In genomic region chr14:34233619-34234018, GRCh38 we compare ENCODE assay signal across 16 cellular contexts.
DNase-seq lines count a peak whose midpoint lies in the region; FAIRE-seq and TF ChIP-seq lines count a peak whose summit lies in the region.
"Had no signal": no experiment of that assay in that cellular context is flagged by ENCODE, and none has a peak within 500 bp of the region (broad histone marks: within the 10 kb centered on the region; RNA-seq: fewer than 3 reads in every experiment).

No MANE protein-coding gene starts in this region.

- no peak for TF ChIP-seq EP300 in esophagus muscularis mucosa (IDR thresholded peaks at IDR 0.05)

- H2BK5ac ChIP-seq in trophoblast cell (ENCODE audit: low read depth, low read length, poor library complexity): no peak overlapping the region

- H2AK5ac ChIP-seq in trophoblast cell (ENCODE audit: low read length): no peak overlapping the region

- H3K9me3 Mint-ChIP-seq in MCF 10A (ENCODE audit: unreplicated experiment): no peaks in the 10 kb centered on the region

- no peak overlapping the region for H4K12ac ChIP-seq in trophoblast cell (ENCODE audit: low read depth, low read length)

- H3K4me1 ChIP-seq in breast epithelium (no peaks in the 10 kb centered on the region), esophagus muscularis mucosa (peaks cover 26 to 65% (median 54%) of the 10 kb centered on the region in 4 donors), trophoblast cell (ENCODE audit: control insufficient read depth in 1 of 2, insufficient read depth in 2 of 2, low read length in 2 of 2) (no peaks in the 10 kb centered on the region), stomach smooth muscle (ENCODE audit: control insufficient read depth, insufficient read depth, low read length) (peaks cover 42% of the 10 kb centered on the region), A673 (ENCODE audit: insufficient read depth, low read length, poor library complexity, severe bottlenecking) (no peaks in the 10 kb centered on the region)
- H3K4me1 ChIP-seq: BLaER1 treated with 17β-estradiol and CSF1 and Interleukin-3, amounts not matched to agents 10 nM and 100 nM had no signal

- no peaks in the 10 kb centered on the region for H3K79me2 ChIP-seq in trophoblast cell (ENCODE audit: control insufficient read depth, insufficient read depth, low read length, poor library complexity)

- no peaks in the 10 kb centered on the region for H3K27me3 Mint-ChIP-seq in MCF 10A (ENCODE audit: insufficient read depth, unreplicated experiment)
- H3K27me3 Mint-ChIP-seq: CD4-positive, CD25-positive, alpha-beta regulatory T cell had no signal

- peak overlapping the region; percentile 36 for H4K91ac ChIP-seq in trophoblast cell (ENCODE audit: low read depth, low read length)

- H3K18ac ChIP-seq in trophoblast cell (ENCODE audit: low read length): no peak overlapping the region

- no peak overlapping the region for H3K4me3 Mint-ChIP-seq in MCF 10A (ENCODE audit: unreplicated experiment)
- H3K4me3 Mint-ChIP-seq: CD4-positive, CD25-positive, alpha-beta regulatory T cell had no signal

- H3K4me3 ChIP-seq in breast epithelium: no peak overlapping the region
- H3K4me3 ChIP-seq in esophagus muscularis mucosa: no peak overlapping the region
- no peak overlapping the region for H3K4me3 ChIP-seq in trophoblast cell (ENCODE audit: low read depth, low read length)
- peak overlapping the region in 1 of 2 donors; percentile 16 for H3K4me3 ChIP-seq in stomach smooth muscle (ENCODE audit: low read length in 2 of 2)
- no peak overlapping the region for H3K4me3 ChIP-seq in A673 (ENCODE audit: low read depth, low read length, poor library complexity, severe bottlenecking)
- H3K4me3 ChIP-seq: BLaER1 treated with 17β-estradiol and CSF1 and Interleukin-3, amounts not matched to agents 10 nM and 100 nM; GM23248 had no signal

- no peak overlapping the region for H3K9ac ChIP-seq in trophoblast cell (ENCODE audit: low read length)
- no peak overlapping the region for H3K9ac ChIP-seq in stomach smooth muscle (ENCODE audit: low read length in 2 of 2)
- H3K9ac ChIP-seq: BLaER1 treated with 17β-estradiol and CSF1 and Interleukin-3, amounts not matched to agents 10 nM and 100 nM; GM23248 had no signal

- CTCF ChIA-PET in MCF 10A (lab: Yijun Ruan, JAX) (interaction anchor here (1.0 kb wide), 1 partner anchor 393 kb away, joined by 3 read pairs; no protein-coding TSS in a partner anchor), A673 (lab: Charles Lee) (no interaction called here)

- H3K36me3 Mint-ChIP-seq in MCF 10A (ENCODE audit: insufficient read depth, unreplicated experiment): no peaks in the 10 kb centered on the region
- H3K36me3 Mint-ChIP-seq: CD4-positive, CD25-positive, alpha-beta regulatory T cell had no signal

- H3K4ac ChIP-seq in trophoblast cell (ENCODE audit: low read depth, low read length): no peak overlapping the region

- no peaks in the 10 kb centered on the region for H3K27me3 ChIP-seq in breast epithelium
- no peaks in the 10 kb centered on the region for H3K27me3 ChIP-seq in esophagus muscularis mucosa
- H3K27me3 ChIP-seq in trophoblast cell (ENCODE audit: insufficient read depth, low read length): no peaks in the 10 kb centered on the region
- H3K27me3 ChIP-seq in stomach smooth muscle (ENCODE audit: control insufficient read depth in 1 of 2, insufficient read depth in 2 of 2, low read length in 2 of 2): no peaks in the 10 kb centered on the region
- H3K27me3 ChIP-seq in A673 (replicated peaks; ENCODE audit: insufficient read depth, low read depth, low read length, poor library complexity): no peaks in the 10 kb centered on the region
- H3K27me3 ChIP-seq: BLaER1 treated with 17β-estradiol and CSF1 and Interleukin-3, amounts not matched to agents 10 nM and 100 nM had no signal

- TF ChIP-seq CTCF in MCF 10A (IDR thresholded peaks at IDR 0.05; ENCODE audit: unreplicated experiment) (no peak), breast epithelium (IDR thresholded peaks at IDR 0.05) (no peak), esophagus muscularis mucosa (IDR thresholded peaks at IDR 0.05) (no peak), A673 (conservative IDR thresholded peaks at IDR 0.05; ENCODE audit: low read depth, low read length) (no peak)

- no peak overlapping the region for H4K8ac ChIP-seq in trophoblast cell (ENCODE audit: low read depth, low read length)

- H3K27ac ChIP-seq in breast epithelium: no peak overlapping the region
- H3K27ac ChIP-seq in esophagus muscularis mucosa (replicated peaks in 1 of 4): peak overlapping the region; percentile 40 to 84 (median 82)
- no peak overlapping the region for H3K27ac ChIP-seq in trophoblast cell (ENCODE audit: low read depth, low read length)
- peak overlapping the region; percentile 77 for H3K27ac ChIP-seq in stomach smooth muscle (ENCODE audit: low read length)
- no peak overlapping the region for H3K27ac ChIP-seq in A673 (ENCODE audit: low read depth, low read length, poor library complexity, severe bottlenecking)
- H3K27ac ChIP-seq: 22Rv1; BLaER1 treated with 17β-estradiol and CSF1 and Interleukin-3, amounts not matched to agents 10 nM and 100 nM; GM23248 had no signal

- no peak overlapping the region for H3K4me2 ChIP-seq in trophoblast cell (ENCODE audit: low read length)
- H3K4me2 ChIP-seq: BLaER1 treated with 17β-estradiol and CSF1 and Interleukin-3, amounts not matched to agents 10 nM and 100 nM had no signal

- TF ChIP-seq POLR2A in breast epithelium (IDR thresholded peaks at IDR 0.05) (no peak), esophagus muscularis mucosa (IDR thresholded peaks at IDR 0.05; ENCODE audit: low read depth) (no peak), GM12891 (IDR thresholded peaks at IDR 0.05; ENCODE audit: low read depth, low read length) (no peak)

- no peaks in the 10 kb centered on the region for H3K9me3 ChIP-seq in breast epithelium
- H3K9me3 ChIP-seq in esophagus muscularis mucosa: no peaks in the 10 kb centered on the region
- no peaks in the 10 kb centered on the region for H3K9me3 ChIP-seq in trophoblast cell (ENCODE audit: insufficient read depth, low read depth, low read length)
- H3K9me3 ChIP-seq in stomach smooth muscle (ENCODE audit: control insufficient read depth in 2 of 2, low read length in 2 of 2): no peaks in the 10 kb centered on the region
- no peaks in the 10 kb centered on the region for H3K9me3 ChIP-seq in A673 (ENCODE audit: low read depth, low read length, poor library complexity, severe bottlenecking)
- H3K9me3 ChIP-seq: BLaER1 treated with 17β-estradiol and CSF1 and Interleukin-3, amounts not matched to agents 10 nM and 100 nM had no signal

- WGBS in esophagus muscularis mucosa: 93% methylated on average over 1 of the region's 1 CpG
- WGBS in trophoblast cell (ENCODE audit: extremely low coverage, insufficient coverage, insufficient read length): no CpG with 5 or more reads among the region's 1 CpG

- intact Hi-C loops in MCF 10A (cut with micrococcal nuclease): no loop called here
- intact Hi-C loops in breast epithelium (cut with DNase I; ENCODE audit: low total_unique reads): loop anchor here (2.0 kb wide), 1 partner anchor 21 kb away; no protein-coding TSS in a partner anchor
- intact Hi-C loops in esophagus muscularis mucosa (cut with DNase I): no loop called here
- intact Hi-C loops in A673 (cut with micrococcal nuclease; ENCODE audit: unreplicated experiment): no loop called here

- H3K36me3 ChIP-seq in breast epithelium (no peaks in the 10 kb centered on the region), esophagus muscularis mucosa (no peaks in the 10 kb centered on the region), trophoblast cell (ENCODE audit: control insufficient read depth in 1 of 2, insufficient read depth in 2 of 2, low read length in 2 of 2) (no peaks in the 10 kb centered on the region), stomach smooth muscle (ENCODE audit: control insufficient read depth in 2 of 2, insufficient read depth in 2 of 2, low read length in 2 of 2) (no peaks in the 10 kb centered on the region), A673 (ENCODE audit: insufficient read depth, low read length, poor library complexity, severe bottlenecking) (no peaks in the 10 kb centered on the region)
- H3K36me3 ChIP-seq: BLaER1 treated with 17β-estradiol and CSF1 and Interleukin-3, amounts not matched to agents 10 nM and 100 nM had no signal

- H3K23ac ChIP-seq in trophoblast cell (ENCODE audit: low read length): no peak overlapping the region

- H3K4me1 Mint-ChIP-seq in MCF 10A (ENCODE audit: insufficient read depth, unreplicated experiment): peaks cover 35% of the 10 kb centered on the region
- H3K4me1 Mint-ChIP-seq: CD4-positive, CD25-positive, alpha-beta regulatory T cell had no signal

- no peaks in the 10 kb centered on the region for H3K79me1 ChIP-seq in trophoblast cell (ENCODE audit: low read length)

- POLR2A ChIA-PET in MCF 10A (lab: Yijun Ruan, JAX) (interaction anchor here (0.7 kb wide), 1 partner anchor 190 kb away, joined by 3 read pairs; no protein-coding TSS in a partner anchor), A673 (lab: Charles Lee; ENCODE audit: low non-redundant PET) (no interaction called here)

- no peak overlapping the region for H2AFZ ChIP-seq in trophoblast cell (ENCODE audit: insufficient read depth, low read length, poor library complexity)
- H2AFZ ChIP-seq: GM23248 had no signal

- DNase-seq in MCF 10A (ENCODE audit: unreplicated experiment) (no peak), breast epithelium (ENCODE audit: low spot score in 2 of 2) (no peak), esophagus muscularis mucosa (ENCODE audit: extremely low spot score) (peak; percentile 66), trophoblast cell (no peak), A673 (ENCODE audit: low spot score) (no peak), NCI-H1930 (lab: John Stamatoyannopoulos, UW) (no peak), GM12891 (ENCODE audit: insufficient read length, low spot score) (no peak)
- DNase-seq: Calu3; CD4-positive, CD25-positive, alpha-beta regulatory T cell; DMS 273 treated with DMSO at 0.1 percent for 48 hours; GM23248 had no signal

- BruUV-seq in MCF 10A (replicated peaks; lab: Mats Ljungman, UMichigan) (no TSS peak), A673 (replicated peaks; lab: Mats Ljungman, UMichigan) (no TSS peak)

- H3K27ac Mint-ChIP-seq in MCF 10A (ENCODE audit: low read depth, unreplicated experiment): peak overlapping the region; percentile 43
- H3K27ac Mint-ChIP-seq: CD4-positive, CD25-positive, alpha-beta regulatory T cell had no signal

- no peak for FAIRE-seq in GM12891 (lab: Jason Lieb, UNC)
- FAIRE-seq: GM18507, H54 had no signal

- no peak overlapping the region for H2BK12ac ChIP-seq in trophoblast cell (ENCODE audit: low read length)

- H2BK120ac ChIP-seq in trophoblast cell (ENCODE audit: insufficient read depth, low read length, poor library complexity): no peak overlapping the region

- H3K14ac ChIP-seq in trophoblast cell (ENCODE audit: low read length): no peak overlapping the region

TF ChIP-seq in GM12891, 5 proteins besides CTCF, POLR2A, EP300 and RAD21:
- TF ChIP-seq TAF1 (IDR thresholded peaks at IDR 0.05; ENCODE audit: low read depth, low read length) (no peak), POLR2AphosphoS5 (IDR thresholded peaks at IDR 0.05; ENCODE audit: low read depth, low read length) (no peak), SPI1 (IDR thresholded peaks at IDR 0.05; ENCODE audit: low read depth, low read length) (no peak), POU2F2 (IDR thresholded peaks at IDR 0.05; ENCODE audit: low read depth, low read length) (no peak), PAX5 (IDR thresholded peaks at IDR 0.05; ENCODE audit: insufficient read depth, low read length, severe bottlenecking) (no peak)

Comparison
In these comparisons a context has a peak if more than half of its experiments do, and no peak if none do; other contexts are left out.
1. H3K27ac ChIP-seq: peak in esophagus muscularis mucosa (4 of 4) and stomach smooth muscle (single experiment); none in breast epithelium (0 of 2), trophoblast cell (single experiment) and A673 (single experiment).